1 cellular context compared by ENCODE assay signal in the genomic region with DNA sequence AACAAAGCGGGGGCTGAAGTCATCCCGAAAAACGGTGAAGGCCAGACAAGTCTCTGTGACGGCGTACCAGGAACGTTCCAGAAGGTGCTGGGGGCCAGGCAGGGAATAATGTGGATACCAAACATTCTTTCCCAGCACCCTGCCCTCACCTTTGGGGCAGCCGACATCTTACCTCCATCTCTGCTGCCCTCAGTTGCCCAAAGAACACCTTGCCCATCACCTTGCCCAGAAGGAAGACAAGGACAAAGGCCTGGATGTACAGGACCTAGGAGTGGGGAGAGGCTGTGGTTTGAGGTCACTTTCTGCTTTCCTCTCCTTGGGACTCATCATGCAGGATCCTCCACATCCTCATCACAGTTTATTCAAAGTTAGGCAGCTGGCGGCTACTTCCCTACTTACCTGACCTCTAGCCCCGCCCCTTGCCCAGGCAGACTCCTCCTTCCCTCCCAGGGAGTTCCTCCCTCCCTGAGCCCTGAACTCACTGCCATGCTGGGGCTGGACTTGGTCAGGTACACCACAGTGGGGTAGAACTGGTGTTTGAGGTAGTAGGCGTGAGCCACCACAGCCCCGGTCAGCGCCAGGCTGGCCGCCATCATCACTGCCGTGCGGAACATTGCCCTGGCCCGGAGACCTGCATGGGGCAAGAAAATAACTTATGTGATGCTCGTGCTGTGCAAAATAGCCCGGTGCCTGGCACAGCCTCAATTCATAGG.
TF ChIP-seq lines count a peak whose summit lies in the region.

No MANE protein-coding gene starts in this region.

TF ChIP-seq in liver, 16 proteins besides CTCF, POLR2A, EP300 and RAD21 (continued from another document):
- TF ChIP-seq JUND (IDR thresholded peaks at IDR 0.05) (no peak), NR2F2 (IDR thresholded peaks at IDR 0.05) (no peak), HNF4A (conservative IDR thresholded peaks at IDR 0.05) (no peak), FOXA1 (IDR thresholded peaks at IDR 0.05) (no peak), FOXA2 (IDR thresholded peaks at IDR 0.05) (no peak)
- TF ChIP-seq, protein P1, sequence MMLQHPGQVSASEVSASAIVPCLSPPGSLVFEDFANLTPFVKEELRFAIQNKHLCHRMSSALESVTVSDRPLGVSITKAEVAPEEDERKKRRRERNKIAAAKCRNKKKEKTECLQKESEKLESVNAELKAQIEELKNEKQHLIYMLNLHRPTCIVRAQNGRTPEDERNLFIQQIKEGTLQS (IDR thresholded peaks at IDR 0.05): no peak
- TF ChIP-seq, protein P2, sequence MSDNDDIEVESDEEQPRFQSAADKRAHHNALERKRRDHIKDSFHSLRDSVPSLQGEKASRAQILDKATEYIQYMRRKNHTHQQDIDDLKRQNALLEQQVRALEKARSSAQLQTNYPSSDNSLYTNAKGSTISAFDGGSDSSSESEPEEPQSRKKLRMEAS (IDR thresholded peaks at IDR 0.05): no peak
TF ChIP-seq in liver: peak in this region for 2.
